8 cellular contexts compared by ENCODE assay signal in genomic region chr7:66492405-66492804, GRCh38.
DNase-seq lines count a peak whose midpoint lies in the region; ATAC-seq, FAIRE-seq and TF ChIP-seq lines count a peak whose summit lies in the region.
"Not testable (repeated sequence)": the region's sequence is repeated elsewhere in the genome, so short reads cannot be mapped to it uniquely, and the experiment has no call there.

No MANE protein-coding gene starts in this region.

- peaks cover 10% of the 10 kb centered on the region for H3K79me2 ChIP-seq in DND-41 (ENCODE audit: insufficient read depth, low read length)
- H3K79me2 ChIP-seq in MM.1S (ENCODE audit: low read length): not testable (repeated sequence)

- not testable (repeated sequence) for H3K27me3 ChIP-seq in DND-41 (ENCODE audit: insufficient read depth, low read length, poor library complexity); MM.1S (replicated peaks; ENCODE audit: insufficient read depth, low read length); bronchial epithelial cell (ENCODE audit: control insufficient read depth, insufficient read depth, low read length); mucosa of stomach (ENCODE audit: control insufficient read depth, insufficient read depth, low read length); sigmoid colon; uterus

- FAIRE-seq in bronchial epithelial cell (lab: Jason Lieb, UNC): not testable (repeated sequence)

- H3K27ac ChIP-seq in DND-41 (ENCODE audit: low read length) (peak overlapping the region; percentile 84; the same call in 1 of the 2 replicates), sigmoid colon (peak overlapping the region; percentile 82 to 96 (median 91)), uterus (peak overlapping the region; percentile 84 to 95)
- not testable (repeated sequence) for H3K27ac ChIP-seq in MM.1S (ENCODE audit: low read length)

- CTCF ChIA-PET in activated CD8-positive, alpha-beta T cell treated with anti-CD3 and anti-CD28 coated beads for 36 hours (lab: Charles Lee): interaction anchor here (1.7 kb wide), 1 partner anchor 78 kb away, joined by 7 read pairs; no protein-coding TSS in a partner anchor

- H3K27ac Mint-ChIP-seq in activated CD8-positive, alpha-beta T cell treated with anti-CD3 and anti-CD28 coated beads for 36 hours: peak overlapping the region; percentile 97
- H3K27ac Mint-ChIP-seq in glutamatergic neuron (ENCODE audit: unreplicated experiment): not testable (repeated sequence)

- not testable (repeated sequence) for H4K20me1 ChIP-seq in DND-41 (ENCODE audit: insufficient read depth, low read length); MM.1S (ENCODE audit: insufficient read depth, low read length)

- H3K9me3 ChIP-seq in DND-41 (ENCODE audit: insufficient read depth, low read length, severe bottlenecking); MM.1S (replicated peaks; ENCODE audit: insufficient read depth, low read length); mucosa of stomach (ENCODE audit: control insufficient read depth, low read length); sigmoid colon; uterus: not testable (repeated sequence)

- H3K4me1 Mint-ChIP-seq in activated CD8-positive, alpha-beta T cell treated with anti-CD3 and anti-CD28 coated beads for 36 hours (ENCODE audit: low read depth): peaks cover 17% of the 10 kb centered on the region
- peaks cover 13% of the 10 kb centered on the region for H3K4me1 Mint-ChIP-seq in glutamatergic neuron (ENCODE audit: low read depth, unreplicated experiment)

- H3K4me3 ChIP-seq in DND-41 (ENCODE audit: low read depth in 1 of 2, low read length in 2 of 2) (peak overlapping the region in 1 of 2 experiments; percentile 77; a peak in 3 of 4 replicates), MM.1S (ENCODE audit: low read length) (peak overlapping the region; percentile 73; the same call in 1 of the 2 replicates), bronchial epithelial cell (ENCODE audit: low read depth, low read length) (peak overlapping the region; percentile 89), mucosa of stomach (ENCODE audit: low read length) (peak overlapping the region; percentile 39), sigmoid colon (peak overlapping the region; percentile 62 to 78 (median 76)), uterus (peak overlapping the region; percentile 76 to 86)

- H2AFZ ChIP-seq in DND-41 (ENCODE audit: low read depth, low read length) (0 out of 2 replicates have a peak overlapping the region, but pooled peaks have one; percentile 20), MM.1S (ENCODE audit: low read length) (peak overlapping the region; percentile 67; the same call in 1 of the 2 replicates)

- not testable (repeated sequence) for H3K27me3 Mint-ChIP-seq in activated CD8-positive, alpha-beta T cell treated with anti-CD3 and anti-CD28 coated beads for 36 hours; glutamatergic neuron (ENCODE audit: unreplicated experiment)

- DNase-seq in DND-41; MM.1S; activated CD8-positive, alpha-beta T cell treated with anti-CD3 and anti-CD28 coated beads for 36 hours; bronchial epithelial cell (ENCODE audit: low read depth); glutamatergic neuron; sigmoid colon; uterus: not testable (repeated sequence)

- not testable (repeated sequence) for TF ChIP-seq CTCF in DND-41 (IDR thresholded peaks at IDR 0.05; ENCODE audit: borderline replicate concordance, extremely low read depth, low read length, poor library complexity, severe bottlenecking); MM.1S (IDR thresholded peaks at IDR 0.05; ENCODE audit: low read length); activated CD8-positive, alpha-beta T cell treated with anti-CD3 and anti-CD28 coated beads for 36 hours (IDR thresholded peaks at IDR 0.05); bronchial epithelial cell (IDR thresholded peaks at IDR 0.05; ENCODE audit: insufficient read depth, low read length, severe bottlenecking); glutamatergic neuron (IDR thresholded peaks at IDR 0.05; ENCODE audit: partially characterized antibody, unreplicated experiment); sigmoid colon (IDR thresholded peaks at IDR 0.05); uterus (IDR thresholded peaks at IDR 0.05)

- not testable (repeated sequence) for ATAC-seq in DND-41 (ENCODE audit: insufficient read depth, low read depth); activated CD8-positive, alpha-beta T cell treated with anti-CD3 and anti-CD28 coated beads for 36 hours

- not testable (repeated sequence) for H3K36me3 Mint-ChIP-seq in activated CD8-positive, alpha-beta T cell treated with anti-CD3 and anti-CD28 coated beads for 36 hours (ENCODE audit: low read depth); glutamatergic neuron (ENCODE audit: unreplicated experiment)

- not testable (repeated sequence) for H3F3A ChIP-seq in MM.1S (ENCODE audit: insufficient read depth, low read length)

- H3K4me1 ChIP-seq in DND-41 (ENCODE audit: insufficient read depth, low read length) (peaks cover 21% of the 10 kb centered on the region), sigmoid colon (peaks cover 0 to 17% (median 15%) of the 10 kb centered on the region in 4 donors)
- H3K4me1 ChIP-seq in MM.1S (ENCODE audit: low read length); mucosa of stomach (ENCODE audit: control insufficient read depth, insufficient read depth, low read length); uterus: not testable (repeated sequence)

- WGBS in sigmoid colon, 2 donors: 94 to 99% methylated on average over 7 of the region's 7 CpGs

- not testable (repeated sequence) for TF ChIP-seq POLR2A in sigmoid colon (IDR thresholded peaks at IDR 0.05); uterus (IDR thresholded peaks at IDR 0.05)

- H3K4me2 ChIP-seq in DND-41 (ENCODE audit: insufficient read depth, low read length): peak overlapping the region; percentile 79
- H3K4me2 ChIP-seq in MM.1S (ENCODE audit: low read depth, low read length): peak overlapping the region; percentile 74; the same call in 1 of the 2 replicates

- POLR2A ChIA-PET in activated CD8-positive, alpha-beta T cell treated with anti-CD3 and anti-CD28 coated beads for 36 hours (lab: Charles Lee): not testable (repeated sequence)

- not testable (repeated sequence) for H3K9me2 ChIP-seq in MM.1S (replicated peaks; ENCODE audit: insufficient read depth, low read length)

- H3K9me3 Mint-ChIP-seq in activated CD8-positive, alpha-beta T cell treated with anti-CD3 and anti-CD28 coated beads for 36 hours; glutamatergic neuron (ENCODE audit: unreplicated experiment): not testable (repeated sequence)

- peak overlapping the region; percentile 81 for H3K4me3 Mint-ChIP-seq in activated CD8-positive, alpha-beta T cell treated with anti-CD3 and anti-CD28 coated beads for 36 hours
- peak overlapping the region; percentile 77 for H3K4me3 Mint-ChIP-seq in glutamatergic neuron (ENCODE audit: unreplicated experiment)

- intact Hi-C loops in activated CD8-positive, alpha-beta T cell treated with anti-CD3 and anti-CD28 coated beads for 36 hours (cut with micrococcal nuclease); uterus (cut with DNase I; ENCODE audit: low total_unique reads): not testable (repeated sequence)
- intact Hi-C loops in sigmoid colon (cut with DNase I): loop anchor here (2.0 to 5.0 kb wide), 4 partner anchors 80 to 345 kb away; partner anchors contain the start of gene TPST1

- H3K36me3 ChIP-seq in DND-41 (ENCODE audit: insufficient read depth, low read length); MM.1S (replicated peaks; ENCODE audit: insufficient read depth, low read length); bronchial epithelial cell (ENCODE audit: control insufficient read depth, insufficient read depth, low read length); mucosa of stomach (ENCODE audit: control insufficient read depth, insufficient read depth, low read length); sigmoid colon; uterus: not testable (repeated sequence)

- TF ChIP-seq EP300 in sigmoid colon (IDR thresholded peaks at IDR 0.05): not testable (repeated sequence)

- H3K9ac ChIP-seq in DND-41 (ENCODE audit: low read depth, low read length): peak overlapping the region; percentile 81
- not testable (repeated sequence) for H3K9ac ChIP-seq in MM.1S (ENCODE audit: low read length)
- peak overlapping the region; percentile 90 for H3K9ac ChIP-seq in mucosa of stomach (ENCODE audit: low read length)
